In the genomic region with DNA sequence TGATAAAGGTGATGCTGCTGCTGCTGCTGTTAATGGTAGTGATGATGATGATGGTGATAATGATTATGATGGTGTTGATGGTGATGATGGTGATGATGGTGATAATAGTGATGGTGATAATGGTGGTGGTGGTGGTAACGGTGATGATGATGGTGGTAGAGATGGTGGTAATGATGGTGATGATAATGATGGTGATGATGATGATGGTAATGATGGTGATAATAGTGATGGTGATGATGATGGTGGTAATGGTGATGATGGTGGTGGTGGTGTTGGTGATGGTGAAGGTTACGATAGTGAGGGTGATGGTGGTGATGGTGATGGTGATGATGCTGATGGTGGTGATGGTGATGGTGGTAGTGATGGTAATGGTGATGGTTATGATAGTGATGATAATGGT, we compare ENCODE assay signal across 1 cellular context.
TF ChIP-seq lines count a peak whose summit lies in the region.

No MANE protein-coding gene starts in this region.

TF ChIP-seq in HepG2, 621 proteins besides CTCF, POLR2A, EP300 and RAD21 (continued from another document):
- TF ChIP-seq, protein P1, sequence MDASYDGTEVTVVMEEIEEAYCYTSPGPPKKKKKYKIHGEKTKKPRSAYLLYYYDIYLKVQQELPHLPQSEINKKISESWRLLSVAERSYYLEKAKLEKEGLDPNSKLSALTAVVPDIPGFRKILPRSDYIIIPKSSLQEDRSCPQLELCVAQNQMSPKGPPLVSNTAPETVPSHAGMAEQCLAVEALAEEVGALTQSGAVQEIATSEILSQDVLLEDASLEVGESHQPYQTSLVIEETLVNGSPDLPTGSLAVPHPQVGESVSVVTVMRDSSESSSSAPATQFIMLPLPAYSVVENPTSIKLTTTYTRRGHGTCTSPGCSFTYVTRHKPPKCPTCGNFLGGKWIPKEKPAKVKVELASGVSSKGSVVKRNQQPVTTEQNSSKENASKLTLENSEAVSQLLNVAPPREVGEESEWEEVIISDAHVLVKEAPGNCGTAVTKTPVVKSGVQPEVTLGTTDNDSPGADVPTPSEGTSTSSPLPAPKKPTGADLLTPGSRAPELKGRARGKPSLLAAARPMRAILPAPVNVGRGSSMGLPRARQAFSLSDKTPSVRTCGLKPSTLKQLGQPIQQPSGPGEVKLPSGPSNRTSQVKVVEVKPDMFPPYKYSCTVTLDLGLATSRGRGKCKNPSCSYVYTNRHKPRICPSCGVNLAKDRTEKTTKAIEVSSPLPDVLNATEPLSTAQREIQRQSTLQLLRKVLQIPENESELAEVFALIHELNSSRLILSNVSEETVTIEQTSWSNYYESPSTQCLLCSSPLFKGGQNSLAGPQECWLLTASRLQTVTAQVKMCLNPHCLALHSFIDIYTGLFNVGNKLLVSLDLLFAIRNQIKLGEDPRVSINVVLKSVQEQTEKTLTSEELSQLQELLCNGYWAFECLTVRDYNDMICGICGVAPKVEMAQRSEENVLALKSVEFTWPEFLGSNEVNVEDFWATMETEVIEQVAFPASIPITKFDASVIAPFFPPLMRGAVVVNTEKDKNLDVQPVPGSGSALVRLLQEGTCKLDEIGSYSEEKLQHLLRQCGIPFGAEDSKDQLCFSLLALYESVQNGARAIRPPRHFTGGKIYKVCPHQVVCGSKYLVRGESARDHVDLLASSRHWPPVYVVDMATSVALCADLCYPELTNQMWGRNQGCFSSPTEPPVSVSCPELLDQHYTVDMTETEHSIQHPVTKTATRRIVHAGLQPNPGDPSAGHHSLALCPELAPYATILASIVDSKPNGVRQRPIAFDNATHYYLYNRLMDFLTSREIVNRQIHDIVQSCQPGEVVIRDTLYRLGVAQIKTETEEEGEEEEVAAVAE (CRISPR knock-in tag; IDR thresholded peaks at IDR 0.05; ENCODE audit: borderline replicate concordance): no peak
- TF ChIP-seq MAF1 (CRISPR knock-in tag; IDR thresholded peaks at IDR 0.05; ENCODE audit: borderline replicate concordance) (no peak), MED8 (CRISPR knock-in tag; IDR thresholded peaks at IDR 0.05; ENCODE audit: insufficient replicate concordance) (no peak), ZNF138 (CRISPR knock-in tag; IDR thresholded peaks at IDR 0.05; ENCODE audit: low read depth) (no peak), MEIS1 (CRISPR knock-in tag; IDR thresholded peaks at IDR 0.05; ENCODE audit: borderline replicate concordance) (no peak), SNAPC2 (CRISPR knock-in tag; IDR thresholded peaks at IDR 0.05) (no peak), ZNF660 (CRISPR knock-in tag; IDR thresholded peaks at IDR 0.05; ENCODE audit: borderline replicate concordance, low read depth) (no peak), ZNF343 (CRISPR knock-in tag; IDR thresholded peaks at IDR 0.05) (no peak), TBX2 (CRISPR knock-in tag; IDR thresholded peaks at IDR 0.05; ENCODE audit: borderline replicate concordance) (no peak), SRSF4 (IDR thresholded peaks at IDR 0.05; ENCODE audit: low read depth, low read length, poor library complexity, severe bottlenecking) (no peak), SATB2 (CRISPR knock-in tag; IDR thresholded peaks at IDR 0.05) (no peak)
- TF ChIP-seq, protein P2, sequence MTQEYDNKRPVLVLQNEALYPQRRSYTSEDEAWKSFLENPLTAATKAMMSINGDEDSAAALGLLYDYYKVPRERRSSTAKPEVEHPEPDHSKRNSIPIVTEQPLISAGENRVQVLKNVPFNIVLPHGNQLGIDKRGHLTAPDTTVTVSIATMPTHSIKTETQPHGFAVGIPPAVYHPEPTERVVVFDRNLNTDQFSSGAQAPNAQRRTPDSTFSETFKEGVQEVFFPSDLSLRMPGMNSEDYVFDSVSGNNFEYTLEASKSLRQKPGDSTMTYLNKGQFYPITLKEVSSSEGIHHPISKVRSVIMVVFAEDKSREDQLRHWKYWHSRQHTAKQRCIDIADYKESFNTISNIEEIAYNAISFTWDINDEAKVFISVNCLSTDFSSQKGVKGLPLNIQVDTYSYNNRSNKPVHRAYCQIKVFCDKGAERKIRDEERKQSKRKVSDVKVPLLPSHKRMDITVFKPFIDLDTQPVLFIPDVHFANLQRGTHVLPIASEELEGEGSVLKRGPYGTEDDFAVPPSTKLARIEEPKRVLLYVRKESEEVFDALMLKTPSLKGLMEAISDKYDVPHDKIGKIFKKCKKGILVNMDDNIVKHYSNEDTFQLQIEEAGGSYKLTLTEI (CRISPR knock-in tag; conservative IDR thresholded peaks at IDR 0.05): no peak
- TF ChIP-seq, protein P3, sequence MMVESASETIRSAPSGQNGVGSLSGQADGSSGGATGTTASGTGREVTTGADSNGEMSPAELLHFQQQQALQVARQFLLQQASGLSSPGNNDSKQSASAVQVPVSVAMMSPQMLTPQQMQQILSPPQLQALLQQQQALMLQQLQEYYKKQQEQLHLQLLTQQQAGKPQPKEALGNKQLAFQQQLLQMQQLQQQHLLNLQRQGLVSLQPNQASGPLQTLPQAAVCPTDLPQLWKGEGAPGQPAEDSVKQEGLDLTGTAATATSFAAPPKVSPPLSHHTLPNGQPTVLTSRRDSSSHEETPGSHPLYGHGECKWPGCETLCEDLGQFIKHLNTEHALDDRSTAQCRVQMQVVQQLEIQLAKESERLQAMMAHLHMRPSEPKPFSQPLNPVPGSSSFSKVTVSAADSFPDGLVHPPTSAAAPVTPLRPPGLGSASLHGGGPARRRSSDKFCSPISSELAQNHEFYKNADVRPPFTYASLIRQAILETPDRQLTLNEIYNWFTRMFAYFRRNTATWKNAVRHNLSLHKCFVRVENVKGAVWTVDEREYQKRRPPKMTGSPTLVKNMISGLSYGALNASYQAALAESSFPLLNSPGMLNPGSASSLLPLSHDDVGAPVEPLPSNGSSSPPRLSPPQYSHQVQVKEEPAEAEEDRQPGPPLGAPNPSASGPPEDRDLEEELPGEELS (CRISPR knock-in tag; IDR thresholded peaks at IDR 0.05): no peak
- TF ChIP-seq, protein P4, sequence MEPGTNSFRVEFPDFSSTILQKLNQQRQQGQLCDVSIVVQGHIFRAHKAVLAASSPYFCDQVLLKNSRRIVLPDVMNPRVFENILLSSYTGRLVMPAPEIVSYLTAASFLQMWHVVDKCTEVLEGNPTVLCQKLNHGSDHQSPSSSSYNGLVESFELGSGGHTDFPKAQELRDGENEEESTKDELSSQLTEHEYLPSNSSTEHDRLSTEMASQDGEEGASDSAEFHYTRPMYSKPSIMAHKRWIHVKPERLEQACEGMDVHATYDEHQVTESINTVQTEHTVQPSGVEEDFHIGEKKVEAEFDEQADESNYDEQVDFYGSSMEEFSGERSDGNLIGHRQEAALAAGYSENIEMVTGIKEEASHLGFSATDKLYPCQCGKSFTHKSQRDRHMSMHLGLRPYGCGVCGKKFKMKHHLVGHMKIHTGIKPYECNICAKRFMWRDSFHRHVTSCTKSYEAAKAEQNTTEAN (CRISPR knock-in tag; conservative IDR thresholded peaks at IDR 0.05): no peak
TF ChIP-seq in HepG2: peak in this region for 16.
